Comparison of ENCODE assay signal across 16 cellular contexts in genomic region chr7:101625076-101625914, GRCh38. TPM values are rescaled to one million over a fixed set of nuclear protein-coding genes. Genes with fewer than 3 reads are reported as not detected.
DNase-seq lines count a peak whose midpoint lies in the region; ATAC-seq, FAIRE-seq and TF ChIP-seq lines count a peak whose summit lies in the region.
"Had no signal": no experiment of that assay in that cellular context is flagged by ENCODE, and none has a peak within 500 bp of the region (broad histone marks: within the 10 kb centered on the region; RNA-seq: fewer than 3 reads in every experiment).

No MANE protein-coding gene starts in this region.

- H3K27ac Mint-ChIP-seq in H9 (peak overlapping the region; percentile 31 to 92 (median 74); a peak in 4 of 7 replicates), T-helper 17 cell (no peak overlapping the region)
- H3K27ac Mint-ChIP-seq: activated T-helper 17 cell treated with anti-CD3 and anti-CD28 coated beads, Interleukin-2, amount 50 U/mL, for 72 hours; CD4-positive, alpha-beta T cell had no signal

- peak; percentile 26 for ATAC-seq in K562
- no peak for ATAC-seq in T-helper 17 cell
- ATAC-seq: activated T-helper 17 cell treated with anti-CD3 and anti-CD28 coated beads, Interleukin-2, amount 50 U/mL, for 72 hours; stimulated activated naive CD8-positive, alpha-beta T cell treated with anti-CD3 and anti-CD28 coated beads, Interleukin-15, amount 100 ng/mL, for 72 hours had no signal

- no peak overlapping the region for H4K91ac ChIP-seq in H9 (ENCODE audit: insufficient read length, low read depth, low read length)

- H3K79me2 ChIP-seq in H9 (ENCODE audit: insufficient read depth, low read length) = no peaks in the 10 kb centered on the region
- H3K79me2 ChIP-seq in K562 (ENCODE audit: control insufficient read depth, insufficient read depth, low read length) = no peaks in the 10 kb centered on the region

- peaks cover 6% of the 10 kb centered on the region for H3K27me3 Mint-ChIP-seq in H9 (ENCODE audit: low read depth)
- peaks cover 39% of the 10 kb centered on the region for H3K27me3 Mint-ChIP-seq in T-helper 17 cell

- POLR2A ChIA-PET in K562 (lab: Yijun Ruan, JAX) = no interaction called here

- H3K4me3 Mint-ChIP-seq in H9 (peak overlapping the region in 1 of 2 experiments; percentile 49; a peak in 2 of 5 replicates), T-helper 17 cell (no peak overlapping the region)
- H3K4me3 Mint-ChIP-seq: activated T-helper 17 cell treated with anti-CD3 and anti-CD28 coated beads, Interleukin-2, amount 50 U/mL, for 72 hours; CD4-positive, alpha-beta T cell; stimulated activated naive CD8-positive, alpha-beta T cell treated with anti-CD3 and anti-CD28 coated beads, Interleukin-15, amount 100 ng/mL, for 72 hours had no signal

- no peak for FAIRE-seq in K562 (lab: Jason Lieb, UNC)

- no peak overlapping the region; the same call in 1 of the 2 replicates for H3K14ac ChIP-seq in H9 (ENCODE audit: insufficient read depth, low read length)

- CTCF ChIA-PET in K562 (lab: Yijun Ruan, JAX; ENCODE audit: low intra/inter-chr PET ratio) = no interaction called here

- intact Hi-C loops in K562 (cut with micrococcal nuclease) = no loop called here

- no peak overlapping the region for H3K4me3 ChIP-seq in K562
- no peak overlapping the region for H3K4me3 ChIP-seq in mesodermal cell (ENCODE audit: extremely low read depth, insufficient read depth, low read length, poor library complexity, severe bottlenecking)
- no peak overlapping the region for H3K4me3 ChIP-seq in coronary artery

- no peak overlapping the region for H3K23ac ChIP-seq in H9 (ENCODE audit: insufficient read length, low read depth, low read length)

- no peak overlapping the region for H2AK5ac ChIP-seq in H9 (ENCODE audit: insufficient read length, low read length)

- H4K5ac ChIP-seq in H9 (ENCODE audit: insufficient read length, low read depth, low read length) = no peak overlapping the region

- H3K36me3 ChIP-seq in K562 (ENCODE audit: control insufficient read depth, insufficient read depth, low read length) = no peaks in the 10 kb centered on the region
- H3K36me3 ChIP-seq in mesodermal cell (ENCODE audit: control insufficient read depth, insufficient read depth, low read length) = no peaks in the 10 kb centered on the region

- no peak overlapping the region for H2BK120ac ChIP-seq in H9 (ENCODE audit: low read depth, low read length, poor library complexity, severe bottlenecking)

- H3K27ac ChIP-seq in H9 (ENCODE audit: insufficient read length, low read depth, low read length) = no peak overlapping the region
- no peak overlapping the region for H3K27ac ChIP-seq in K562 (ENCODE audit: extremely low read depth, low read depth, low read length)
- H3K27ac ChIP-seq in mesodermal cell (ENCODE audit: low read depth, low read length, severe bottlenecking) = peak overlapping the region; percentile 92
- no peak overlapping the region for H3K27ac ChIP-seq in coronary artery

- TF ChIP-seq POLR2A in K562 (conservative IDR thresholded peaks at IDR 0.05) = no peak

- no peak overlapping the region for H4K8ac ChIP-seq in H9 (replicated peaks; ENCODE audit: insufficient read length, low read depth, low read length)

- no peak overlapping the region for H3K18ac ChIP-seq in H9 (ENCODE audit: insufficient read length, low read depth, low read length)

- H2BK5ac ChIP-seq in H9 (ENCODE audit: insufficient read length, low read length) = no peak overlapping the region

- H2AFZ ChIP-seq in H9 (ENCODE audit: low read length) (no peak overlapping the region), K562 (ENCODE audit: low read depth, low read length) (no peak overlapping the region)

- no peak for DNase-seq in AG09319 (ENCODE audit: extremely low read depth, low read depth)
- DNase-seq in H9 = no peak
- peak in 1 of 4 experiments; percentile 12 for DNase-seq in K562 (ENCODE audit: extremely low read depth in 1 of 4, low spot score in 3 of 4)
- DNase-seq in T-helper 17 cell = no peak
- DNase-seq in activated CD4-positive, alpha-beta T cell treated with anti-CD3 and anti-CD28 coated beads for 1 hour = no peak
- no peak for DNase-seq in stimulated activated CD8-positive, alpha-beta memory T cell treated with anti-CD3 and anti-CD28 coated beads, Interleukin-4, amount 100 ng/mL, for 48 hours
- no peak for DNase-seq in coronary artery (ENCODE audit: low spot score)
- DNase-seq: activated CD4-positive, alpha-beta T cell treated with anti-CD3 and anti-CD28 coated beads for 4 hours; CD4-positive, alpha-beta T cell; hippocampal formation; mesenchymal stem cell; posterior cingulate gyrus; stimulated activated CD4-positive, alpha-beta T cell treated with anti-CD3 and anti-CD28 coated beads, Interleukin-4, amount 100 ng/mL, for 4 hours; stimulated activated naive CD8-positive, alpha-beta T cell treated with anti-CD3 and anti-CD28 coated beads, Interleukin-15, amount 100 ng/mL, for 72 hours had no signal

- H3K56ac ChIP-seq in H9 (ENCODE audit: insufficient read length, low read depth, low read length) = no peak overlapping the region

- in situ Hi-C loops in K562 (cut with MboI) = no loop called here

- TF ChIP-seq CTCF in AG09319 (IDR thresholded peaks at IDR 0.05; ENCODE audit: low read depth, low read length) (peak; percentile 4; the same call in 1 of the 2 replicates), H9 (conservative IDR thresholded peaks at IDR 0.05) (peak; percentile 53), K562 (IDR thresholded peaks at IDR 0.05 in 2 of 3, conservative IDR thresholded peaks at IDR 0.05 in 1 of 3; ENCODE audit: insufficient read depth in 2 of 3, low read depth in 1 of 3, low read length in 3 of 3) (peak; percentile 25 to 47 (median 26); a peak in 2 of 6 replicates), coronary artery (IDR thresholded peaks at IDR 0.05) (no peak)

- no peaks in the 10 kb centered on the region for H4K20me1 ChIP-seq in H9 (ENCODE audit: control insufficient read depth, insufficient read depth, insufficient read length)
- peaks cover 14% of the 10 kb centered on the region; the same call in 1 of the 2 replicates for H4K20me1 ChIP-seq in K562 (replicated peaks; ENCODE audit: control insufficient read depth, insufficient read depth, low read length)

- no peaks in the 10 kb centered on the region for H3K79me1 ChIP-seq in H9 (ENCODE audit: insufficient read depth, low read depth, low read length, poor library complexity, severe bottlenecking)

- H3K23me2 ChIP-seq in H9 (ENCODE audit: insufficient read length, low read depth, low read length, poor library complexity, severe bottlenecking) = no peaks in the 10 kb centered on the region

- no peaks in the 10 kb centered on the region for H3K27me3 ChIP-seq in H9 (ENCODE audit: insufficient read depth, low read length)
- H3K27me3 ChIP-seq in K562 (ENCODE audit: control insufficient read depth in 2 of 2, insufficient read depth in 2 of 2, low read length in 2 of 2) = peaks cover 25 to 65% of the 10 kb centered on the region in 2 experiments

- WGBS in H9 (ENCODE audit: extremely low coverage, insufficient read length, low lambda C conversion rate) = 100% methylated on average over 1 of the region's 23 CpGs
- 2% methylated on average over 22 of the region's 23 CpGs for WGBS in K562 (ENCODE audit: insufficient coverage, low coverage, missing lambda C conversion rate)
- 29 to 48% methylated on average over 8 to 14 of the region's 23 CpGs for WGBS in mesodermal cell (ENCODE audit: insufficient coverage in 2 of 2), 2 experiments

- no peak overlapping the region for H3T11ph ChIP-seq in H9 (ENCODE audit: low read length)

- H2BK15ac ChIP-seq in H9 (ENCODE audit: low read depth, low read length) = no peak overlapping the region

- no peaks in the 10 kb centered on the region for H3K9me1 ChIP-seq in K562 (ENCODE audit: control insufficient read depth, insufficient read depth, low read length)

- H3K36me3 Mint-ChIP-seq in H9 (ENCODE audit: insufficient read depth in 1 of 3, low read depth in 3 of 3) (no peaks in the 10 kb centered on the region; a peak in 1 of 7 replicates), T-helper 17 cell (ENCODE audit: low read depth) (peaks cover 5% of the 10 kb centered on the region)

- TF ChIP-seq RAD21 in K562 (CRISPR knock-in tag; conservative IDR thresholded peaks at IDR 0.05 in 1 of 2, IDR thresholded peaks at IDR 0.05 in 1 of 2) = peak in 1 of 2 experiments; percentile 8; a peak in 1 of 4 replicates

- H3K4me2 ChIP-seq in H9 (ENCODE audit: insufficient read depth, insufficient read length, low read length) (no peak overlapping the region), K562 (ENCODE audit: insufficient read depth, low read length) (no peak overlapping the region)

- BruUV-seq in K562 (replicated peaks; lab: Mats Ljungman, UMichigan) = no TSS peak

- H3K9me3 Mint-ChIP-seq in H9 = no peaks in the 10 kb centered on the region; a peak in 1 of 5 replicates
- H3K9me3 Mint-ChIP-seq: activated T-helper 17 cell treated with anti-CD3 and anti-CD28 coated beads, Interleukin-2, amount 50 U/mL, for 72 hours; CD4-positive, alpha-beta T cell; stimulated activated naive CD8-positive, alpha-beta T cell treated with anti-CD3 and anti-CD28 coated beads, Interleukin-15, amount 100 ng/mL, for 72 hours had no signal

- no peak overlapping the region for H3K9ac ChIP-seq in H9 (ENCODE audit: extremely low read depth, insufficient read length, low read length)
- H3K9ac ChIP-seq in K562 (ENCODE audit: insufficient read depth in 1 of 2, low read depth in 2 of 2, low read length in 2 of 2) = 0 out of 4 replicates have a peak overlapping the region, but pooled peaks of 1 of the 2 experiments have one; percentile 2

- no peaks in the 10 kb centered on the region for H3K9me3 ChIP-seq in H9 (ENCODE audit: control insufficient read depth, low read depth, low read length)
- H3K9me3 ChIP-seq in K562 (replicated peaks; ENCODE audit: control insufficient read depth, insufficient read depth, low read depth, low read length) = no peaks in the 10 kb centered on the region
- no peaks in the 10 kb centered on the region for H3K9me3 ChIP-seq in mesodermal cell (ENCODE audit: control insufficient read depth, low read length)
- no peaks in the 10 kb centered on the region for H3K9me3 ChIP-seq in T-helper 17 cell (ENCODE audit: control insufficient read depth, low read length, poor library complexity, severe bottlenecking)

- H3K4me1 ChIP-seq in H9 (ENCODE audit: insufficient read depth, low read length) (peaks cover 8% of the 10 kb centered on the region; the same call in 1 of the 2 replicates), K562 (replicated peaks in 1 of 2; ENCODE audit: control insufficient read depth in 2 of 2, insufficient read depth in 2 of 2, low read length in 2 of 2) (peaks cover 0 to 11% of the 10 kb centered on the region in 2 experiments; a peak in 1 of 5 replicates), mesodermal cell (ENCODE audit: control insufficient read depth, insufficient read depth, low read length, poor library complexity, severe bottlenecking) (peaks cover 26% of the 10 kb centered on the region)

- H2BK12ac ChIP-seq in H9 (ENCODE audit: insufficient read length, low read depth, low read length) = no peak overlapping the region

- H3K4ac ChIP-seq in H9 (ENCODE audit: low read depth, low read length) = no peak overlapping the region

- TF ChIP-seq EP300 in K562 (IDR thresholded peaks at IDR 0.05; ENCODE audit: low read length) = no peak

- H3K4me1 Mint-ChIP-seq in H9 (peaks cover 24 to 36% of the 10 kb centered on the region in 2 experiments), T-helper 17 cell (peaks cover 8% of the 10 kb centered on the region)
- H3K4me1 Mint-ChIP-seq: activated T-helper 17 cell treated with anti-CD3 and anti-CD28 coated beads, Interleukin-2, amount 50 U/mL, for 72 hours had no signal

- no peak overlapping the region for H2BK20ac ChIP-seq in H9 (ENCODE audit: low read depth, low read length, poor library complexity, severe bottlenecking)

RNA-seq across cellular contexts. Expression of gene MYL10, which starts 3.8 kb away (rescaled TPM):
- total RNA-seq in H9 (2021) (0.50 TPM in 1 of 2 replicates, not detected in the other), K562 (2014; rRNA removed) (not detected in 2 replicates), K562 (2014; rRNA removed; fragmentation: Illumina TruSeq; extraction: Trizol) (not detected in 2 replicates), K562 (2015; rRNA removed; fragmentation: Illumina TruSeq; extraction: Trizol) (not detected in 2 replicates), K562 (2021) (not detected in 2 replicates), T-helper 17 cell (not detected)
- total RNA-seq in K562 (2011; cell fraction: chromatin; rRNA removed; ENCODE audit: low replicate concordance) = not detected in 2 replicates
- total RNA-seq in K562 (2011; cell fraction: nucleolus; rRNA removed) = not detected in 2 replicates
- total RNA-seq in K562 (2011; cell fraction: nucleoplasm; rRNA removed) = not detected in 2 replicates
- polyA plus RNA-seq in K562 (2011; rRNA removed) (not detected in 2 replicates), K562 (2014; fragmentation: Illumina TruSeq; extraction: Trizol) (not detected in 2 replicates), K562 (2014; fragmentation: Nextera tagmentation; extraction: Ambion mirVana) (not detected), K562 (2014; rRNA removed) (not detected in 2 replicates)
- not detected in 2 replicates for polyA plus RNA-seq in K562 (2011; cell fraction: cytosol; rRNA removed)
- not detected in 2 replicates for polyA plus RNA-seq in K562 (2011; cell fraction: nucleus; rRNA removed)
- polyA plus RNA-seq in K562 (2012) = not detected in 2 replicates
- polyA minus RNA-seq in K562 (2011; rRNA and poly(A)+ RNA removed) = not detected in 2 replicates
- not detected in 2 replicates for polyA minus RNA-seq in K562 (2011; cell fraction: cytosol; rRNA and poly(A)+ RNA removed)
- not detected in 2 replicates for polyA minus RNA-seq in K562 (2011; cell fraction: nucleus; rRNA and poly(A)+ RNA removed)
- 0.96 TPM for polyA plus RNA-seq in mesodermal cell (2013, experiment 1 of 2)
- polyA plus RNA-seq in mesodermal cell (2013, experiment 2 of 2) = 2.8 TPM
- total RNA-seq: activated T-helper 17 cell treated with anti-CD3 and anti-CD28 coated beads, Interleukin-2, amount 50 U/mL, for 72 hours; CD4-positive, alpha-beta T cell had no signal
